ENCODE assay signal across 12 cellular contexts in the genomic region with DNA sequence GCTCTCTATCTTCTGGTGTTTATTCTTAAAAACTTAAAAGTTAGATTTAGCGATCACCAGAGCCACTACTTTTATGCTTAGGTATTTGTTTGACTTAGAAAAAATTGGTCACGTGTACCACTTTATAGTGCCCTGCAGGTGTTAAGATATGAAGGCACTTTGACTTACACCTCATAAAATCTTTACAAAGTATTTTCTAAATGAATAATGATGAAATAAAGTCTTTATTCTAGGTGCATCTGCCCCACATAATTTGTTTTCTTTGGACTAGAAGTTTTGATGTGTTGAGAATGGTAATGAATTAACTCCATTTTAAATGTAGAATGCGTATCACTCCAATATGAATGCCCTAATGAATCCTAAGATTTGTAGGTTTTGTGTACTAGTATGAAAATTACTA. TPM values are rescaled to one million over a fixed set of nuclear protein-coding genes. Genes with fewer than 3 reads are reported as not detected.
DNase-seq lines count a peak whose midpoint lies in the region; FAIRE-seq and TF ChIP-seq lines count a peak whose summit lies in the region.
"Had no signal": no experiment of that assay in that cellular context is flagged by ENCODE, and none has a peak within 500 bp of the region (broad histone marks: within the 10 kb centered on the region; RNA-seq: fewer than 3 reads in every experiment).

No MANE protein-coding gene starts in this region.

- H3K36me3 Mint-ChIP-seq in Caco-2 (ENCODE audit: insufficient read depth, unreplicated experiment) = peaks cover 8% of the 10 kb centered on the region
- no peaks in the 10 kb centered on the region for H3K36me3 Mint-ChIP-seq in astrocyte (ENCODE audit: low read depth, unreplicated experiment)

- H3K9ac ChIP-seq in KMS-11 (no peak overlapping the region), astrocyte (ENCODE audit: low read length) (no peak overlapping the region)

- POLR2A ChIA-PET in Caco-2 (lab: Charles Lee) = no interaction called here

- H3K9me3 ChIP-seq in Caco-2 (no peaks in the 10 kb centered on the region), astrocyte (ENCODE audit: insufficient read depth, low read depth, low read length) (no peaks in the 10 kb centered on the region), neuron (ENCODE audit: low read length) (no peaks in the 10 kb centered on the region)
- H3K9me3 ChIP-seq: sigmoid colon, thoracic aorta had no signal

- H3K27ac ChIP-seq in KMS-11 = no peak overlapping the region
- H3K27ac ChIP-seq in astrocyte (ENCODE audit: low read depth, low read length) = no peak overlapping the region
- H3K27ac ChIP-seq: dorsolateral prefrontal cortex, thoracic aorta had no signal

- H4K20me1 ChIP-seq in KMS-11 (ENCODE audit: insufficient read depth) (peaks cover 4% of the 10 kb centered on the region; the same call in 1 of the 2 replicates), astrocyte (ENCODE audit: insufficient read depth, low read length) (peaks cover 50% of the 10 kb centered on the region)

- DNase-seq in Caco-2 (no peak), astrocyte (ENCODE audit: low read depth) (no peak), NCI-H446 (lab: John Stamatoyannopoulos, UW) (no peak), NCI-H1930 (lab: John Stamatoyannopoulos, UW) (no peak), COLO668 (lab: John Stamatoyannopoulos, UW; ENCODE audit: unreplicated experiment) (no peak)
- DNase-seq: dorsolateral prefrontal cortex, sigmoid colon had no signal

- no TSS peak for BruUV-seq in Caco-2 (replicated peaks; lab: Mats Ljungman, UMichigan)

- no peaks in the 10 kb centered on the region for H3K27me3 Mint-ChIP-seq in Caco-2 (ENCODE audit: insufficient read depth, unreplicated experiment)
- H3K27me3 Mint-ChIP-seq in astrocyte (ENCODE audit: low read depth, unreplicated experiment) = no peaks in the 10 kb centered on the region

- H3K36me3 ChIP-seq in Caco-2 (ENCODE audit: control insufficient read depth, insufficient read depth, low read length) = no peaks in the 10 kb centered on the region
- no peaks in the 10 kb centered on the region for H3K36me3 ChIP-seq in KMS-11 (ENCODE audit: insufficient read depth)
- H3K36me3 ChIP-seq in astrocyte (ENCODE audit: insufficient read depth, low read length) = no peaks in the 10 kb centered on the region
- H3K36me3 ChIP-seq in neuron (ENCODE audit: insufficient read depth, low read length) = no peaks in the 10 kb centered on the region
- H3K36me3 ChIP-seq: sigmoid colon, thoracic aorta had no signal

- H2AFZ ChIP-seq in KMS-11 (ENCODE audit: low read depth) (no peak overlapping the region), astrocyte (ENCODE audit: low read depth, low read length) (no peak overlapping the region), neuron (ENCODE audit: low read depth, low read length) (no peak overlapping the region)

- no peak overlapping the region for H3K4me3 ChIP-seq in Caco-2 (ENCODE audit: low read depth, low read length)
- H3K4me3 ChIP-seq in KMS-11 (IDR thresholded peaks at IDR 0.05; ENCODE audit: insufficient read depth, low read depth, low read length) = no peak overlapping the region
- no peak overlapping the region for H3K4me3 ChIP-seq in astrocyte (ENCODE audit: insufficient read depth, low read depth, low read length)
- H3K4me3 ChIP-seq in neuron (ENCODE audit: low read length) = peak overlapping the region; percentile 70
- H3K4me3 ChIP-seq: sigmoid colon had no signal

- no peak overlapping the region for H3K27ac Mint-ChIP-seq in Caco-2 (ENCODE audit: unreplicated experiment)
- H3K27ac Mint-ChIP-seq in astrocyte (ENCODE audit: unreplicated experiment) = peak overlapping the region; percentile 24
- H3K27ac Mint-ChIP-seq: T-helper 1 cell treated with Interleukin-12 subunit alpha and Interleukin-12 subunit beta and Interleukin-4 antibody, amounts not matched to agents 30 μg/mL and 1 μg/mL, for 36 hours had no signal

- H3K9me3 Mint-ChIP-seq in Caco-2 (ENCODE audit: unreplicated experiment) = no peaks in the 10 kb centered on the region
- no peaks in the 10 kb centered on the region for H3K9me3 Mint-ChIP-seq in astrocyte (ENCODE audit: unreplicated experiment)
- H3K9me3 Mint-ChIP-seq: T-helper 1 cell treated with Interleukin-12 subunit alpha and Interleukin-12 subunit beta and Interleukin-4 antibody, amounts not matched to agents 30 μg/mL and 1 μg/mL, for 36 hours had no signal

- peaks cover 14% of the 10 kb centered on the region for H3K4me1 Mint-ChIP-seq in Caco-2 (ENCODE audit: low read depth, unreplicated experiment)
- H3K4me1 Mint-ChIP-seq in astrocyte (ENCODE audit: low read depth, unreplicated experiment) = peaks cover 25% of the 10 kb centered on the region

- CTCF ChIA-PET in Caco-2 (lab: Charles Lee) = no interaction called here

- H3K4me2 ChIP-seq in KMS-11 (peak overlapping the region; percentile 62; the same call in 1 of the 2 replicates), astrocyte (ENCODE audit: low read length) (peak overlapping the region; percentile 90)

- intact Hi-C loops in Caco-2 (cut with micrococcal nuclease; ENCODE audit: unreplicated experiment) = loop anchor here (5.0 kb wide), 1 partner anchor 67 kb away; no protein-coding TSS in a partner anchor

- peaks cover 58% of the 10 kb centered on the region for H3K79me2 ChIP-seq in KMS-11 (ENCODE audit: insufficient read depth, low read depth)
- H3K79me2 ChIP-seq in astrocyte (ENCODE audit: insufficient read depth, low read length) = peaks cover 74% of the 10 kb centered on the region

- H3K4me1 ChIP-seq in Caco-2 (peaks cover 15% of the 10 kb centered on the region), KMS-11 (ENCODE audit: low read depth, poor library complexity, severe bottlenecking) (peaks cover 27% of the 10 kb centered on the region), astrocyte (ENCODE audit: insufficient read depth, low read length) (peaks cover 8% of the 10 kb centered on the region), neuron (ENCODE audit: insufficient read depth, low read length) (peaks cover 6% of the 10 kb centered on the region)

- peak; percentile 74 for FAIRE-seq in astrocyte (lab: Jason Lieb, UNC)
- FAIRE-seq: frontal cortex had no signal

- H3K4me3 Mint-ChIP-seq in Caco-2 (ENCODE audit: unreplicated experiment) (peak overlapping the region; percentile 40), astrocyte (ENCODE audit: unreplicated experiment) (peak overlapping the region; percentile 99)

- H3K27me3 ChIP-seq in Caco-2 (replicated peaks; ENCODE audit: control insufficient read depth, insufficient read depth, low read length) (no peaks in the 10 kb centered on the region), KMS-11 (ENCODE audit: insufficient read depth, low read depth) (no peaks in the 10 kb centered on the region), astrocyte (ENCODE audit: insufficient read depth, low read length) (no peaks in the 10 kb centered on the region), neuron (ENCODE audit: insufficient read depth, low read length) (no peaks in the 10 kb centered on the region)
- H3K27me3 ChIP-seq: sigmoid colon had no signal

- TF ChIP-seq CTCF in Caco-2 (IDR thresholded peaks at IDR 0.05; ENCODE audit: insufficient read depth in 1 of 2, low read depth in 1 of 2, low read length in 1 of 2, severe bottlenecking in 1 of 2, unreplicated experiment in 1 of 2) = no peak
- no peak for TF ChIP-seq CTCF in KMS-11 (conservative IDR thresholded peaks at IDR 0.05; ENCODE audit: low read depth, low read length)
- TF ChIP-seq CTCF in astrocyte (IDR thresholded peaks at IDR 0.05; ENCODE audit: insufficient read depth, low read depth, low read length) = no peak

RNA-seq across cellular contexts. Expression of a gene that starts 2.9 kb away (rescaled TPM):
- total RNA-seq in Caco-2 (2022) (53.8 and 56.8 TPM in 2 replicates), astrocyte (45.6 and 45.9 TPM in 2 replicates)
